20 cellular contexts compared by ENCODE assay signal in genomic region chr1:209416660-209417059, GRCh38.
DNase-seq lines count a peak whose midpoint lies in the region; ATAC-seq and TF ChIP-seq lines count a peak whose summit lies in the region.
"Had no signal": no experiment of that assay in that cellular context is flagged by ENCODE, and none has a peak within 500 bp of the region (broad histone marks: within the 10 kb centered on the region; RNA-seq: fewer than 3 reads in every experiment).

No MANE protein-coding gene starts in this region.

- H3K27me3 ChIP-seq in SJCRH30: no peaks in the 10 kb centered on the region
- no peaks in the 10 kb centered on the region for H3K27me3 ChIP-seq in smooth muscle cell (ENCODE audit: low read depth)
- peaks cover 0 to 20% (median 4%) of the 10 kb centered on the region in 7 donors for H3K27me3 ChIP-seq in heart right ventricle

- TF ChIP-seq CTCF in smooth muscle cell (IDR thresholded peaks at IDR 0.05; ENCODE audit: borderline replicate concordance, insufficient read depth, poor library complexity, severe bottlenecking) (no peak), heart right ventricle (IDR thresholded peaks at IDR 0.05) (no peak)

- H2AFZ ChIP-seq in smooth muscle cell (ENCODE audit: low read depth): no peak overlapping the region

- H3K9me3 ChIP-seq in SJCRH30 (replicated peaks): no peaks in the 10 kb centered on the region
- no peaks in the 10 kb centered on the region for H3K9me3 ChIP-seq in smooth muscle cell (replicated peaks; ENCODE audit: low read depth)
- H3K9me3 ChIP-seq in heart right ventricle: no peaks in the 10 kb centered on the region

- no peak for ATAC-seq in heart right ventricle

- intact Hi-C loops in heart right ventricle (cut with DNase I): no loop called here

- no peaks in the 10 kb centered on the region for H3K79me2 ChIP-seq in smooth muscle cell (ENCODE audit: low read depth)

- peak overlapping the region; percentile 1 for H3K9ac ChIP-seq in smooth muscle cell (ENCODE audit: low read depth)

- H3K4me1 ChIP-seq in SJCRH30 (peaks cover 53% of the 10 kb centered on the region), smooth muscle cell (ENCODE audit: low read depth) (peaks cover 22% of the 10 kb centered on the region), heart right ventricle (peaks cover 0 to 16% (median 0%) of the 10 kb centered on the region in 9 donors)

- 84% methylated on average over 2 of the region's 2 CpGs for WGBS in smooth muscle cell (ENCODE audit: low lambda C conversion rate)
- 72 to 78% methylated on average over 2 of the region's 2 CpGs for WGBS in heart right ventricle, 2 donors

- H3K4me2 ChIP-seq in smooth muscle cell: no peak overlapping the region

- DNase-seq in SJCRH30 (no peak), epithelial cell of prostate (ENCODE audit: low read depth, low spot score) (no peak), kidney tubule cell (ENCODE audit: low spot score) (peak; percentile 35), smooth muscle cell (lab: John Stamatoyannopoulos, UW; ENCODE audit: unreplicated experiment) (no peak), heart right ventricle (no peak), KG1 (lab: John Stamatoyannopoulos, UW) (no peak), CD1c-positive myeloid dendritic cell (ENCODE audit: extremely low spot score) (no peak), midbrain (lab: John Stamatoyannopoulos, UW) (no peak)
- DNase-seq: C1 segment of cervical spinal cord; DND-41; H9; Karpas-422; MM.1S; NCI-H1092; NCI-H2081; NCI-H446 treated with DMSO at 0.1 percent for 48 hours; NCI-H748 treated with DMSO at 0.1 percent for 48 hours; NK-92 treated with Interleukin-12 subunit alpha and Interleukin-12 subunit beta, amount 100 ng/mL, for 24 hours; SIG-M5 had no signal

- peak overlapping the region; percentile 72 for H3K27ac ChIP-seq in SJCRH30
- peak overlapping the region; percentile 100 for H3K27ac ChIP-seq in epithelial cell of prostate
- peak overlapping the region; percentile 76 for H3K27ac ChIP-seq in smooth muscle cell (ENCODE audit: low read depth)
- no peak overlapping the region for H3K27ac ChIP-seq in heart right ventricle
- H3K27ac ChIP-seq: HL-60 had no signal

- H3F3A ChIP-seq in smooth muscle cell (ENCODE audit: low read depth): no peaks in the 10 kb centered on the region

- H3K4me3 ChIP-seq in SJCRH30 (no peak overlapping the region), smooth muscle cell (no peak overlapping the region), heart right ventricle (no peak overlapping the region)

- H4K20me1 ChIP-seq in smooth muscle cell (ENCODE audit: low read depth): no peaks in the 10 kb centered on the region

- H3K36me3 ChIP-seq in SJCRH30: no peaks in the 10 kb centered on the region
- H3K36me3 ChIP-seq in smooth muscle cell (ENCODE audit: low read depth): no peaks in the 10 kb centered on the region
- no peaks in the 10 kb centered on the region for H3K36me3 ChIP-seq in heart right ventricle

Comparison
In these comparisons a context has a peak if more than half of its experiments do, and no peak if none do; other contexts are left out.
1. H3K27ac ChIP-seq: peak in SJCRH30 (single experiment), epithelial cell of prostate (single experiment) and smooth muscle cell (single experiment); none in heart right ventricle (0 of 10).